Comparison of ENCODE assay signal across 15 cellular contexts in genomic region chr5:8598996-8599395, GRCh38.
DNase-seq lines count a peak whose midpoint lies in the region; ATAC-seq and TF ChIP-seq lines count a peak whose summit lies in the region.
"Had no signal": no experiment of that assay in that cellular context is flagged by ENCODE, and none has a peak within 500 bp of the region (broad histone marks: within the 10 kb centered on the region; RNA-seq: fewer than 3 reads in every experiment).

No MANE protein-coding gene starts in this region.

- TF ChIP-seq RAD21 in SK-N-SH (IDR thresholded peaks at IDR 0.05; ENCODE audit: low read length) = no peak

- H3F3A ChIP-seq in SK-N-SH (replicated peaks; ENCODE audit: insufficient read depth) = no peaks in the 10 kb centered on the region

- no peak for TF ChIP-seq EP300 in SK-N-SH (IDR thresholded peaks at IDR 0.05; ENCODE audit: borderline replicate concordance in 1 of 2, low read depth in 1 of 2, low read length in 1 of 2)

- no peak overlapping the region for H2AFZ ChIP-seq in SK-N-SH (ENCODE audit: low read depth)

- H3K79me2 ChIP-seq in SK-N-SH (ENCODE audit: insufficient read depth) = no peaks in the 10 kb centered on the region

- no peak for TF ChIP-seq CTCF in SK-N-SH (IDR thresholded peaks at IDR 0.05)

- in situ Hi-C loops in G401 (cut with HindIII; ENCODE audit: low sequenced_read_pairs) = no loop called here

- H3K9me2 ChIP-seq in SK-N-SH = no peaks in the 10 kb centered on the region

- DNase-seq in DMS 273 (lab: John Stamatoyannopoulos, UW; ENCODE audit: unreplicated experiment) (peak; percentile 55), G401 (ENCODE audit: low spot score) (peak; percentile 85), inferior parietal cortex (ENCODE audit: extremely low spot score) (peak; percentile 38), superior temporal gyrus (ENCODE audit: extremely low spot score) (peak; percentile 67), kidney glomerular epithelial cell (lab: John Stamatoyannopoulos, UW) (no peak), SK-N-SH (no peak)
- DNase-seq: ACHN; Caco-2; CD4-positive, alpha-beta T cell; DMS79 treated with DMSO at 0.1 percent for 48 hours had no signal

- CTCF ChIA-PET in SK-N-SH (lab: Yijun Ruan, JAX) = no interaction called here

- H3K9me3 ChIP-seq in SK-N-SH = no peaks in the 10 kb centered on the region
- H3K9me3 ChIP-seq: Caco-2, HAP-1 had no signal

- H3K4me3 ChIP-seq in SK-N-SH (ENCODE audit: low read depth in 2 of 2, low read length in 1 of 2) = no peak overlapping the region
- H3K4me3 ChIP-seq: GM12878, HAP-1 had no signal

- no peaks in the 10 kb centered on the region for H4K20me1 ChIP-seq in SK-N-SH (ENCODE audit: insufficient read depth)

- H3K4me2 ChIP-seq in SK-N-SH = no peak overlapping the region

- H3K27me3 ChIP-seq in SK-N-SH (ENCODE audit: insufficient read depth) = no peaks in the 10 kb centered on the region; the same call in 1 of the 2 replicates

- POLR2A ChIA-PET in SK-N-SH (lab: Yijun Ruan, JAX) = no interaction called here

- no peak overlapping the region for H3K27ac ChIP-seq in SK-N-SH (ENCODE audit: low read depth in 2 of 2, low read length in 1 of 2)
- H3K27ac ChIP-seq: C4-2B, HL-60 had no signal

- no peak for ATAC-seq in HG03196 (IDR thresholded peaks at IDR 0.05; ENCODE audit: unreplicated experiment)
- ATAC-seq: GM12878 had no signal

- no peaks in the 10 kb centered on the region for H3K4me1 ChIP-seq in SK-N-SH (ENCODE audit: control insufficient read depth in 1 of 2, insufficient read depth in 2 of 2, low read depth in 1 of 2, low read length in 1 of 2)
- H3K4me1 ChIP-seq: Caco-2, HAP-1 had no signal

- no peak overlapping the region for H3K9ac ChIP-seq in SK-N-SH

- H3K36me3 ChIP-seq in SK-N-SH (replicated peaks in 1 of 2; ENCODE audit: control insufficient read depth in 1 of 2, insufficient read depth in 2 of 2, low read length in 1 of 2) = no peaks in the 10 kb centered on the region
- H3K36me3 ChIP-seq: HAP-1 had no signal

- WGBS in SK-N-SH (ENCODE audit: low lambda C conversion rate) = 21% methylated on average over 2 of the region's 2 CpGs

TF ChIP-seq in SK-N-SH, 30 proteins besides CTCF, POLR2A, EP300 and RAD21:
- TF ChIP-seq SIN3A (IDR thresholded peaks at IDR 0.05; ENCODE audit: borderline replicate concordance, low read depth, low read length) (no peak), MEF2A (IDR thresholded peaks at IDR 0.05; ENCODE audit: borderline replicate concordance, low read depth) (no peak), RXRA (IDR thresholded peaks at IDR 0.05; ENCODE audit: borderline replicate concordance, low read depth) (no peak), USF2 (IDR thresholded peaks at IDR 0.05; ENCODE audit: borderline replicate concordance, low read depth, low read length) (no peak), IRF3 (IDR thresholded peaks at IDR 0.05; ENCODE audit: low read depth, low read length) (no peak), FOXM1 (IDR thresholded peaks at IDR 0.05; ENCODE audit: low read depth) (no peak)

Comparison
In these comparisons a context has a peak if more than half of its experiments do, and no peak if none do; other contexts are left out.
1. DNase-seq: peak in DMS 273 (single experiment), G401 (single experiment), inferior parietal cortex (single experiment) and superior temporal gyrus (single experiment); none in kidney glomerular epithelial cell (single experiment) and SK-N-SH (single experiment).